2 cellular contexts compared by ENCODE assay signal in the genomic region with DNA sequence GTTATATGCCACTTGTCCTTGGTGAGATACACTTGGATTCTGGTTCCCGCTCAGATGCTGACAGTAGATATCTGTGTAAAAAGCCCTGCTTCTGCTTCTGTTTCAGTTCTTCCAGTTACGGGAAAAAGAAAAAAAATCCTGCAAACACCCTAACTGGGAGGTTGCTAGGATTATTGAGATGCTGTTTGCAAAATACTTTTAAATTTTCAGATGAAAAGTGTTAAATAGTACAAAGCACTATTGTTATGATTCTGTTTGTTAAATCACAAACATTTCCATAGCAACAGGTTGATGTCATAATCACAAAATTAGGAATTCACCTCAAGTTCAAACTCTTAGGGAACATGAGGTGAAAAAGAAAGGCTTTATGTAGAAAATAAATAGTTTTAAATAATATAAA.
TF ChIP-seq lines count a peak whose summit lies in the region.

No MANE protein-coding gene starts in this region.

TF ChIP-seq in K562, 482 proteins besides CTCF, POLR2A, EP300 and RAD21:
- TF ChIP-seq, protein P1, sequence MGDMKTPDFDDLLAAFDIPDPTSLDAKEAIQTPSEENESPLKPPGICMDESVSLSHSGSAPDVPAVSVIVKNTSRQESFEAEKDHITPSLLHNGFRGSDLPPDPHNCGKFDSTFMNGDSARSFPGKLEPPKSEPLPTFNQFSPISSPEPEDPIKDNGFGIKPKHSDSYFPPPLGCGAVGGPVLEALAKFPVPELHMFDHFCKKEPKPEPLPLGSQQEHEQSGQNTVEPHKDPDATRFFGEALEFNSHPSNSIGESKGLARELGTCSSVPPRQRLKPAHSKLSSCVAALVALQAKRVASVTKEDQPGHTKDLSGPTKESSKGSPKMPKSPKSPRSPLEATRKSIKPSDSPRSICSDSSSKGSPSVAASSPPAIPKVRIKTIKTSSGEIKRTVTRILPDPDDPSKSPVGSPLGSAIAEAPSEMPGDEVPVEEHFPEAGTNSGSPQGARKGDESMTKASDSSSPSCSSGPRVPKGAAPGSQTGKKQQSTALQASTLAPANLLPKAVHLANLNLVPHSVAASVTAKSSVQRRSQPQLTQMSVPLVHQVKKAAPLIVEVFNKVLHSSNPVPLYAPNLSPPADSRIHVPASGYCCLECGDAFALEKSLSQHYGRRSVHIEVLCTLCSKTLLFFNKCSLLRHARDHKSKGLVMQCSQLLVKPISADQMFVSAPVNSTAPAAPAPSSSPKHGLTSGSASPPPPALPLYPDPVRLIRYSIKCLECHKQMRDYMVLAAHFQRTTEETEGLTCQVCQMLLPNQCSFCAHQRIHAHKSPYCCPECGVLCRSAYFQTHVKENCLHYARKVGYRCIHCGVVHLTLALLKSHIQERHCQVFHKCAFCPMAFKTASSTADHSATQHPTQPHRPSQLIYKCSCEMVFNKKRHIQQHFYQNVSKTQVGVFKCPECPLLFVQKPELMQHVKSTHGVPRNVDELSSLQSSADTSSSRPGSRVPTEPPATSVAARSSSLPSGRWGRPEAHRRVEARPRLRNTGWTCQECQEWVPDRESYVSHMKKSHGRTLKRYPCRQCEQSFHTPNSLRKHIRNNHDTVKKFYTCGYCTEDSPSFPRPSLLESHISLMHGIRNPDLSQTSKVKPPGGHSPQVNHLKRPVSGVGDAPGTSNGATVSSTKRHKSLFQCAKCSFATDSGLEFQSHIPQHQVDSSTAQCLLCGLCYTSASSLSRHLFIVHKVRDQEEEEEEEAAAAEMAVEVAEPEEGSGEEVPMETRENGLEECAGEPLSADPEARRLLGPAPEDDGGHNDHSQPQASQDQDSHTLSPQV (IDR thresholded peaks at IDR 0.05), result no peak
- TF ChIP-seq CEBPG (CRISPR knock-in tag; IDR thresholded peaks at IDR 0.05) (no peak), CEBPG (tag; conservative IDR thresholded peaks at IDR 0.05 in 1 of 2, IDR thresholded peaks at IDR 0.05 in 1 of 2) (no peak), RFX1 (IDR thresholded peaks at IDR 0.05) (0 out of 2 replicates have a peak, but pooled peaks have one; percentile 6), TAL1 (IDR thresholded peaks at IDR 0.05) (no peak), PRPF4 (IDR thresholded peaks at IDR 0.05; ENCODE audit: insufficient read depth, low read depth, low read length, poor library complexity, severe bottlenecking) (no peak), BRD9 (IDR thresholded peaks at IDR 0.05; ENCODE audit: low read depth, partially characterized antibody) (no peak)
- TF ChIP-seq, protein P2, sequence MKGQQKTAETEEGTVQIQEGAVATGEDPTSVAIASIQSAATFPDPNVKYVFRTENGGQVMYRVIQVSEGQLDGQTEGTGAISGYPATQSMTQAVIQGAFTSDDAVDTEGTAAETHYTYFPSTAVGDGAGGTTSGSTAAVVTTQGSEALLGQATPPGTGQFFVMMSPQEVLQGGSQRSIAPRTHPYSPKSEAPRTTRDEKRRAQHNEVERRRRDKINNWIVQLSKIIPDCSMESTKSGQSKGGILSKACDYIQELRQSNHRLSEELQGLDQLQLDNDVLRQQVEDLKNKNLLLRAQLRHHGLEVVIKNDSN (CRISPR knock-in tag; IDR thresholded peaks at IDR 0.05), result no peak

TF ChIP-seq in HEK293T, 16 proteins besides CTCF, POLR2A, EP300 and RAD21 (continued from another document):
- TF ChIP-seq, protein P3, sequence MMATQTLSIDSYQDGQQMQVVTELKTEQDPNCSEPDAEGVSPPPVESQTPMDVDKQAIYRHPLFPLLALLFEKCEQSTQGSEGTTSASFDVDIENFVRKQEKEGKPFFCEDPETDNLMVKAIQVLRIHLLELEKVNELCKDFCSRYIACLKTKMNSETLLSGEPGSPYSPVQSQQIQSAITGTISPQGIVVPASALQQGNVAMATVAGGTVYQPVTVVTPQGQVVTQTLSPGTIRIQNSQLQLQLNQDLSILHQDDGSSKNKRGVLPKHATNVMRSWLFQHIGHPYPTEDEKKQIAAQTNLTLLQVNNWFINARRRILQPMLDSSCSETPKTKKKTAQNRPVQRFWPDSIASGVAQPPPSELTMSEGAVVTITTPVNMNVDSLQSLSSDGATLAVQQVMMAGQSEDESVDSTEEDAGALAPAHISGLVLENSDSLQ (IDR thresholded peaks at IDR 0.05), result no peak
- TF ChIP-seq SUZ12 (IDR thresholded peaks at IDR 0.05) (no peak), SP1 (IDR thresholded peaks at IDR 0.05) (no peak), NFRKB (IDR thresholded peaks at IDR 0.05) (no peak), FOXA1 (IDR thresholded peaks at IDR 0.05) (no peak)
